19 cellular contexts compared by ENCODE assay signal in the genomic region with DNA sequence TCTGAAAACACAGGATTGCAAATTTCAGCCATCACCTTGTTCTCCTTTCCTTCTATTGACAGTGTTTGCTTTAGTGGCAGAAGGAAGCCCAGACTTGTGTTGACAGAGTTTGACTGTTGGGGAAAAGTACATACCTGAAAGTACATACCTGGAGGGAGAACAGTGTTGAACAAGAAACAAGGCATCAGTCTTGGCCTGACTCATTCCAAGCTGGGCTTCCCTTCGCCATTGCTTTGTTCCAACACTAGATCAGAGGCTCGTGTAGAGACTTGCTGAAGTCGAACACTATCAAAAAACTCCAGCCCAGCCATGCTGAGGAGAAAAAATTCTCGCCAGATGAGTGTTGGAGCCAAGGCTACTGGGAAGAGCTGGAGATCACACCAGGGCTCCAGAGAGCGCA.
DNase-seq lines count a peak whose midpoint lies in the region; ATAC-seq and TF ChIP-seq lines count a peak whose summit lies in the region.
"Had no signal": no experiment of that assay in that cellular context is flagged by ENCODE, and none has a peak within 500 bp of the region (broad histone marks: within the 10 kb centered on the region; RNA-seq: fewer than 3 reads in every experiment).

No MANE protein-coding gene starts in this region.

- H3K79me2 ChIP-seq in smooth muscle cell (ENCODE audit: low read depth) (no peaks in the 10 kb centered on the region), neural progenitor cell (ENCODE audit: low read depth) (no peaks in the 10 kb centered on the region)

- no peak overlapping the region for H3K27ac Mint-ChIP-seq in neural progenitor cell
- H3K27ac Mint-ChIP-seq: CD14-positive monocyte, GM23338 had no signal

- H3K27ac ChIP-seq in smooth muscle cell (ENCODE audit: low read depth) = peak overlapping the region; percentile 16
- H3K27ac ChIP-seq in neural progenitor cell = no peak overlapping the region
- H3K27ac ChIP-seq: spleen, testis had no signal

- H3K27me3 Mint-ChIP-seq in neural progenitor cell (ENCODE audit: insufficient read depth, low read depth) = peaks cover 6% of the 10 kb centered on the region

- H3K4me1 ChIP-seq in smooth muscle cell (ENCODE audit: low read depth) (no peaks in the 10 kb centered on the region), neural progenitor cell (no peaks in the 10 kb centered on the region)
- H3K4me1 ChIP-seq: spleen had no signal

- H3K4me2 ChIP-seq in smooth muscle cell (no peak overlapping the region), neural progenitor cell (no peak overlapping the region)
- H3K4me2 ChIP-seq: GM23338 had no signal

- no peak overlapping the region for H3K4me3 Mint-ChIP-seq in neural progenitor cell
- H3K4me3 Mint-ChIP-seq: CD14-positive monocyte, GM23338 had no signal

- DNase-seq in NCI-H2029 (lab: John Stamatoyannopoulos, UW) = peak; percentile 79
- no peak for DNase-seq in NCI-H2029 treated with DMSO at 0.1 percent for 48 hours (lab: John Stamatoyannopoulos, UW)
- DNase-seq in NCI-H2081 treated with DMSO at 0.1 percent for 48 hours (lab: John Stamatoyannopoulos, UW) = peak; percentile 2
- DNase-seq in smooth muscle cell (lab: John Stamatoyannopoulos, UW; ENCODE audit: unreplicated experiment) = no peak
- DNase-seq in GM20000 (ENCODE audit: low spot score) = no peak
- DNase-seq in stimulated activated CD4-positive, alpha-beta T cell treated with anti-CD3 and anti-CD28 coated beads, Interleukin-15, amount 100 ng/mL, for 24 hours = no peak
- no peak for DNase-seq in neural progenitor cell (ENCODE audit: low spot score)
- DNase-seq: ACHN; activated CD4-positive, alpha-beta T cell treated with anti-CD3 and anti-CD28 coated beads for 48 hours; activated CD8-positive, alpha-beta memory T cell treated with anti-CD3 and anti-CD28 coated beads, Interleukin-2, amount 50 U/mL, for 48 hours; activated gamma-delta T cell; amniotic stem cell; central memory CD4-positive, alpha-beta T cell; DND-41; spleen; testis had no signal

- H3K36me3 ChIP-seq in smooth muscle cell (ENCODE audit: low read depth) (peaks cover 6% of the 10 kb centered on the region), neural progenitor cell (no peaks in the 10 kb centered on the region)
- H3K36me3 ChIP-seq: spleen had no signal

- H2AFZ ChIP-seq in smooth muscle cell (ENCODE audit: low read depth) = no peak overlapping the region
- H2AFZ ChIP-seq in neural progenitor cell (replicated peaks) = no peak overlapping the region
- H2AFZ ChIP-seq: GM23338 had no signal

- peak; percentile 99 for ATAC-seq in esophagus mucosa
- ATAC-seq: GM23338 had no signal

- H3K4me1 Mint-ChIP-seq in neural progenitor cell = no peaks in the 10 kb centered on the region
- H3K4me1 Mint-ChIP-seq: CD14-positive monocyte, GM23338 had no signal

- no peaks in the 10 kb centered on the region for H3K36me3 Mint-ChIP-seq in neural progenitor cell
- H3K36me3 Mint-ChIP-seq: CD14-positive monocyte had no signal

- no peaks in the 10 kb centered on the region for H4K20me1 ChIP-seq in smooth muscle cell (ENCODE audit: low read depth)
- no peaks in the 10 kb centered on the region for H4K20me1 ChIP-seq in neural progenitor cell (ENCODE audit: low read depth)

- H3K9ac ChIP-seq in smooth muscle cell (ENCODE audit: low read depth) (no peak overlapping the region), neural progenitor cell (no peak overlapping the region)

- TF ChIP-seq CTCF in smooth muscle cell (IDR thresholded peaks at IDR 0.05; ENCODE audit: borderline replicate concordance, insufficient read depth, poor library complexity, severe bottlenecking) (no peak), GM20000 (IDR thresholded peaks at IDR 0.05; ENCODE audit: extremely low read depth, missing control alignments) (no peak), neural progenitor cell (IDR thresholded peaks at IDR 0.05) (no peak)

- no peaks in the 10 kb centered on the region for H3K27me3 ChIP-seq in smooth muscle cell (ENCODE audit: low read depth)
- no peaks in the 10 kb centered on the region for H3K27me3 ChIP-seq in neural progenitor cell
- H3K27me3 ChIP-seq: testis had no signal

- H3K4me3 ChIP-seq in smooth muscle cell = no peak overlapping the region
- H3K4me3 ChIP-seq in neural progenitor cell = no peak overlapping the region
- H3K4me3 ChIP-seq: GM23338, spleen, testis had no signal

- H3F3A ChIP-seq in smooth muscle cell (ENCODE audit: low read depth) = no peaks in the 10 kb centered on the region
- no peaks in the 10 kb centered on the region for H3F3A ChIP-seq in neural progenitor cell (ENCODE audit: low read depth)

- H3K9me3 Mint-ChIP-seq in neural progenitor cell = peaks cover 2% of the 10 kb centered on the region
- H3K9me3 Mint-ChIP-seq: GM23338 had no signal

- 80% methylated on average over 5 of the region's 5 CpGs for WGBS in smooth muscle cell (ENCODE audit: low lambda C conversion rate)

- no peaks in the 10 kb centered on the region for H3K9me3 ChIP-seq in smooth muscle cell (replicated peaks; ENCODE audit: low read depth)
- no peaks in the 10 kb centered on the region for H3K9me3 ChIP-seq in neural progenitor cell (ENCODE audit: low read depth)
- H3K9me3 ChIP-seq: spleen, testis had no signal

Comparison
In these comparisons a context has a peak if more than half of its experiments do, and no peak if none do; other contexts are left out.
1. DNase-seq: peak in NCI-H2029 (single experiment) and NCI-H2081 treated with DMSO at 0.1 percent for 48 hours (single experiment); none in NCI-H2029 treated with DMSO at 0.1 percent for 48 hours (single experiment), smooth muscle cell (single experiment), GM20000 (single experiment), stimulated activated CD4-positive, alpha-beta T cell treated with anti-CD3 and anti-CD28 coated beads, Interleukin-15, amount 100 ng/mL, for 24 hours (single experiment) and neural progenitor cell (single experiment).